Comparison of ENCODE assay signal across 14 cellular contexts in genomic region chr10:33196710-33197406, GRCh38.
DNase-seq lines count a peak whose midpoint lies in the region; ATAC-seq and TF ChIP-seq lines count a peak whose summit lies in the region.
"Had no signal": no experiment of that assay in that cellular context is flagged by ENCODE, and none has a peak within 500 bp of the region (broad histone marks: within the 10 kb centered on the region; RNA-seq: fewer than 3 reads in every experiment).

No MANE protein-coding gene starts in this region.

- H3K27ac ChIP-seq in lower lobe of right lung (peak overlapping the region; percentile 59), skeletal muscle tissue (ENCODE audit: low read depth, low read length) (peak overlapping the region; percentile 48)
- H3K27ac ChIP-seq: epithelial cell of prostate, SJSA1 had no signal

- ATAC-seq in lower lobe of right lung: peak; percentile 55 to 72
- ATAC-seq in GM18519 (IDR thresholded peaks at IDR 0.05; ENCODE audit: low FRiP score, unreplicated experiment): no peak
- ATAC-seq in stimulated activated effector memory CD8-positive, alpha-beta T cell treated with anti-CD3 and anti-CD28 coated beads, Interleukin-12 subunit alpha, Interleukin-12 subunit beta, amount 100 ng/mL, for 72 hours: no peak

- H3K9ac ChIP-seq in skeletal muscle tissue (ENCODE audit: low read depth in 1 of 3, low read length in 3 of 3): peak overlapping the region in 1 of 3 donors; percentile 2

- H3K36me3 ChIP-seq in lower lobe of right lung: peaks cover 26% of the 10 kb centered on the region
- H3K36me3 ChIP-seq in skeletal muscle tissue (ENCODE audit: control insufficient read depth in 3 of 3, insufficient read depth in 3 of 3, low read length in 3 of 3): peaks cover 10 to 47% (median 19%) of the 10 kb centered on the region in 3 donors

- H3K4me1 ChIP-seq in lower lobe of right lung (peaks cover 60% of the 10 kb centered on the region), skeletal muscle tissue (ENCODE audit: control insufficient read depth in 3 of 3, insufficient read depth in 3 of 3, low read length in 3 of 3) (peaks cover 0 to 15% (median 2%) of the 10 kb centered on the region in 3 donors)

- H3K27me3 Mint-ChIP-seq in endothelial cell (ENCODE audit: unreplicated experiment): peaks cover 11% of the 10 kb centered on the region

- H3K4me1 Mint-ChIP-seq in endothelial cell (ENCODE audit: unreplicated experiment): peaks cover 36% of the 10 kb centered on the region
- H3K4me1 Mint-ChIP-seq in stimulated activated effector memory CD8-positive, alpha-beta T cell treated with anti-CD3 and anti-CD28 coated beads, Interleukin-12 subunit alpha, Interleukin-12 subunit beta, amount 100 ng/mL, for 72 hours: no peaks in the 10 kb centered on the region

- intact Hi-C loops in lower lobe of right lung (cut with DNase I): no loop called here

- H3K27me3 ChIP-seq in lower lobe of right lung (ENCODE audit: low read depth) (no peaks in the 10 kb centered on the region), skeletal muscle tissue (ENCODE audit: control insufficient read depth in 3 of 3, insufficient read depth in 3 of 3, low read length in 3 of 3) (no peaks in the 10 kb centered on the region)
- H3K27me3 ChIP-seq: SJSA1 had no signal

- DNase-seq in Caki2 (ENCODE audit: low read depth): peak; percentile 99
- no peak for DNase-seq in endothelial cell (ENCODE audit: low spot score)
- DNase-seq in lower lobe of right lung: no peak
- no peak for DNase-seq in NCI-H1694 (lab: John Stamatoyannopoulos, UW)
- no peak for DNase-seq in G401 (ENCODE audit: low spot score)
- no peak for DNase-seq in stimulated activated effector memory CD8-positive, alpha-beta T cell treated with anti-CD3 and anti-CD28 coated beads, Interleukin-12 subunit alpha, Interleukin-12 subunit beta, amount 100 ng/mL, for 72 hours (ENCODE audit: low spot score in 2 of 2)
- DNase-seq: activated B cell treated with CpG ODN at 0.5 μM for 24 hours; activated T-cell treated with anti-CD3 and anti-CD28 coated beads, Interleukin-2, amount 50 U/mL, for 48 hours; MV-4-11; NCI-H524 had no signal

- peaks cover 63% of the 10 kb centered on the region for H3K36me3 Mint-ChIP-seq in endothelial cell (ENCODE audit: low read depth, unreplicated experiment)
- no peaks in the 10 kb centered on the region for H3K36me3 Mint-ChIP-seq in stimulated activated effector memory CD8-positive, alpha-beta T cell treated with anti-CD3 and anti-CD28 coated beads, Interleukin-12 subunit alpha, Interleukin-12 subunit beta, amount 100 ng/mL, for 72 hours

- in situ Hi-C loops in Caki2 (cut with HindIII; ENCODE audit: low pct_unique_long_range_greater_than_20kb, low sequenced_read_pairs): no loop called here
- in situ Hi-C loops in G401 (cut with HindIII; ENCODE audit: low sequenced_read_pairs): no loop called here

- H3K4me3 ChIP-seq in lower lobe of right lung: peak overlapping the region; percentile 12
- no peak overlapping the region for H3K4me3 ChIP-seq in skeletal muscle tissue (ENCODE audit: low read length in 3 of 3)
- H3K4me3 ChIP-seq: SJSA1 had no signal

- H3K27ac Mint-ChIP-seq in endothelial cell (ENCODE audit: unreplicated experiment): peak overlapping the region; percentile 85
- H3K27ac Mint-ChIP-seq in stimulated activated effector memory CD8-positive, alpha-beta T cell treated with anti-CD3 and anti-CD28 coated beads, Interleukin-12 subunit alpha, Interleukin-12 subunit beta, amount 100 ng/mL, for 72 hours: no peak overlapping the region
- H3K27ac Mint-ChIP-seq: activated B cell treated with CpG ODN at 0.5 μM for 24 hours had no signal

- H3K9me3 ChIP-seq in lower lobe of right lung (no peaks in the 10 kb centered on the region), skeletal muscle tissue (ENCODE audit: control insufficient read depth in 3 of 3, low read length in 3 of 3) (no peaks in the 10 kb centered on the region)
- H3K9me3 ChIP-seq: SJSA1 had no signal

- peak overlapping the region; percentile 73 for H3K4me3 Mint-ChIP-seq in endothelial cell (ENCODE audit: unreplicated experiment)
- no peak overlapping the region for H3K4me3 Mint-ChIP-seq in stimulated activated effector memory CD8-positive, alpha-beta T cell treated with anti-CD3 and anti-CD28 coated beads, Interleukin-12 subunit alpha, Interleukin-12 subunit beta, amount 100 ng/mL, for 72 hours
- H3K4me3 Mint-ChIP-seq: activated B cell treated with CpG ODN at 0.5 μM for 24 hours had no signal

- H3K9me3 Mint-ChIP-seq in endothelial cell (ENCODE audit: unreplicated experiment): no peaks in the 10 kb centered on the region
- H3K9me3 Mint-ChIP-seq in stimulated activated effector memory CD8-positive, alpha-beta T cell treated with anti-CD3 and anti-CD28 coated beads, Interleukin-12 subunit alpha, Interleukin-12 subunit beta, amount 100 ng/mL, for 72 hours: no peaks in the 10 kb centered on the region
- H3K9me3 Mint-ChIP-seq: activated B cell treated with CpG ODN at 0.5 μM for 24 hours had no signal

- no peak for TF ChIP-seq CTCF in endothelial cell (IDR thresholded peaks at IDR 0.05; ENCODE audit: unreplicated experiment)
- no peak for TF ChIP-seq CTCF in lower lobe of right lung (IDR thresholded peaks at IDR 0.05)

Comparison
In these comparisons a context has a peak if more than half of its experiments do, and no peak if none do; other contexts are left out.
1. ATAC-seq: peak in lower lobe of right lung (2 of 2); none in GM18519 (single experiment) and stimulated activated effector memory CD8-positive, alpha-beta T cell treated with anti-CD3 and anti-CD28 coated beads, Interleukin-12 subunit alpha, Interleukin-12 subunit beta, amount 100 ng/mL, for 72 hours (single experiment).